Comparison of ENCODE assay signal across 7 cellular contexts in genomic region chr6:26097268-26097875, GRCh38. TPM values are rescaled to one million over a fixed set of nuclear protein-coding genes. Genes with fewer than 3 reads are reported as not detected.
DNase-seq lines count a peak whose midpoint lies in the region; ATAC-seq and TF ChIP-seq lines count a peak whose summit lies in the region.

No MANE protein-coding gene starts in this region.

- TF ChIP-seq CTCF in GM12875 (IDR thresholded peaks at IDR 0.05; ENCODE audit: borderline replicate concordance, insufficient read depth, low read depth, low read length) (peak; percentile 46; the same call in 1 of the 2 replicates), NB4 (IDR thresholded peaks at IDR 0.05; ENCODE audit: low read depth, low read length) (peak; percentile 63), gastrocnemius medialis (IDR thresholded peaks at IDR 0.05 in 4 of 5, conservative IDR thresholded peaks at IDR 0.05 in 1 of 5) (peak; percentile 77 to 81 (median 80))

- H3K36me3 ChIP-seq in gastrocnemius medialis: no peaks in the 10 kb centered on the region

- H3K27ac Mint-ChIP-seq in T-helper 17 cell: no peak overlapping the region

- ATAC-seq in T-helper 17 cell (peak; percentile 82), right cardiac atrium (peak; percentile 76 to 79), gastrocnemius medialis (peak; percentile 84 to 92), GM21717 (IDR thresholded peaks at IDR 0.05; ENCODE audit: unreplicated experiment) (no peak)

- H3K4me1 ChIP-seq in right cardiac atrium (ENCODE audit: control insufficient read depth, insufficient read depth, low read length) (no peaks in the 10 kb centered on the region), gastrocnemius medialis (no peaks in the 10 kb centered on the region)

- DNase-seq in NB4 (ENCODE audit: low read depth): peak; percentile 76
- peak; percentile 35 to 55 (median 36) for DNase-seq in T-helper 17 cell
- DNase-seq in amniotic epithelial cell (ENCODE audit: low read depth): peak; percentile 50
- peak in 2 of 3 donors; percentile 33 to 73 for DNase-seq in right cardiac atrium
- peak; percentile 38 to 44 for DNase-seq in gastrocnemius medialis

- WGBS in right cardiac atrium: 3% methylated on average over 5 of the region's 5 CpGs

- intact Hi-C loops in right cardiac atrium (cut with DNase I): loop anchor here (2.0 kb wide), 2 partner anchors 31 to 33 kb away; no protein-coding TSS in a partner anchor
- intact Hi-C loops in gastrocnemius medialis (cut with DNase I; ENCODE audit: low total_unique reads): loop anchor here (1.0 kb wide), 1 partner anchor 31 kb away; no protein-coding TSS in a partner anchor

- no peak overlapping the region for H3K4me3 ChIP-seq in GM12875 (ENCODE audit: low read depth, low read length)
- no peak overlapping the region for H3K4me3 ChIP-seq in NB4 (ENCODE audit: low read depth, low read length)
- H3K4me3 ChIP-seq in right cardiac atrium (ENCODE audit: low read length): no peak overlapping the region
- no peak overlapping the region for H3K4me3 ChIP-seq in gastrocnemius medialis

- in situ Hi-C loops in gastrocnemius medialis (cut with MboI; ENCODE audit: low sequenced_read_pairs in 4 of 4): no loop called here

- H3K4me1 Mint-ChIP-seq in T-helper 17 cell: peaks cover 8% of the 10 kb centered on the region

- H3K36me3 Mint-ChIP-seq in T-helper 17 cell (ENCODE audit: low read depth): no peaks in the 10 kb centered on the region

- no peak overlapping the region for H3K4me3 Mint-ChIP-seq in T-helper 17 cell

- no peak overlapping the region for H3K27ac ChIP-seq in right cardiac atrium (ENCODE audit: low read length)
- no peak overlapping the region for H3K27ac ChIP-seq in gastrocnemius medialis

- no peaks in the 10 kb centered on the region for H3K9me3 ChIP-seq in T-helper 17 cell (ENCODE audit: control insufficient read depth, low read length, poor library complexity, severe bottlenecking)
- no peaks in the 10 kb centered on the region for H3K9me3 ChIP-seq in right cardiac atrium (ENCODE audit: control insufficient read depth, low read length)
- no peaks in the 10 kb centered on the region for H3K9me3 ChIP-seq in gastrocnemius medialis

- no peak for TF ChIP-seq POLR2A in NB4 (IDR thresholded peaks at IDR 0.05; ENCODE audit: extremely low read depth, insufficient read length)
- TF ChIP-seq POLR2A in gastrocnemius medialis (IDR thresholded peaks at IDR 0.05): no peak

- no peaks in the 10 kb centered on the region for H3K27me3 Mint-ChIP-seq in T-helper 17 cell

- H3K27me3 ChIP-seq in right cardiac atrium (ENCODE audit: control insufficient read depth, insufficient read depth) (no peaks in the 10 kb centered on the region), gastrocnemius medialis (no peaks in the 10 kb centered on the region)

RNA-seq across cellular contexts. Expression of gene HFE, which starts 10.1 kb away (rescaled TPM):
- total RNA-seq in T-helper 17 cell (1 to 10 TPM; 1.2 to 2.4 TPM), right cardiac atrium (10 to 100 TPM in 1 of 4 donors, 1 to 10 TPM in 3; 4.3 to 13.2 (median 8.4) TPM), gastrocnemius medialis (1 to 10 TPM in 3 of 4 donors, under 1 TPM in 1; 0.10 to 2.0 (median 1.6) TPM)
- 5.3 TPM for polyA plus RNA-seq in right cardiac atrium
